In genomic region chr19:7554990-7555864, GRCh38 we compare ENCODE assay signal across 11 cellular contexts. TPM values are rescaled to one million over a fixed set of nuclear protein-coding genes. Genes with fewer than 3 reads are reported as not detected.
DNase-seq lines count a peak whose midpoint lies in the region; ATAC-seq, FAIRE-seq and TF ChIP-seq lines count a peak whose summit lies in the region.
"Had no signal": no experiment of that assay in that cellular context is flagged by ENCODE, and none has a peak within 500 bp of the region (broad histone marks: within the 10 kb centered on the region; RNA-seq: fewer than 3 reads in every experiment).

No MANE protein-coding gene starts in this region.

- intact Hi-C loops in lower lobe of right lung (cut with DNase I) = no loop called here

- H3K4me2 ChIP-seq in A549 = no peak overlapping the region

- peaks cover 26% of the 10 kb centered on the region for H3K4me1 Mint-ChIP-seq in activated CD8-positive, alpha-beta T cell treated with anti-CD3 and anti-CD28 coated beads, Interleukin-2, amount 10 ng/mL, durations not matched to agents 7 days and 5 days (ENCODE audit: low read depth)

- CTCF ChIA-PET in A549 (lab: Yijun Ruan, JAX) = interaction anchor here (0.9 to 2.0 kb wide), 2 partner anchors 13 to 126 kb away, joined by 5 to 8 read pairs; partner anchors contain the start of gene TRAPPC5
- CTCF ChIA-PET in activated CD8-positive, alpha-beta T cell treated with anti-CD3 and anti-CD28 coated beads, Interleukin-2, amount 10 ng/mL, durations not matched to agents 7 days and 5 days (lab: Charles Lee) = interaction anchor here (0.6 to 1.1 kb wide), 2 partner anchors 11 to 13 kb away, joined by 3 to 6 read pairs; no protein-coding TSS in a partner anchor

- TF ChIP-seq CTCF in A549 (IDR thresholded peaks at IDR 0.05) = no peak
- no peak for TF ChIP-seq CTCF in lower lobe of right lung (IDR thresholded peaks at IDR 0.05)

- no peaks in the 10 kb centered on the region for H3K4me1 ChIP-seq in A549
- no peaks in the 10 kb centered on the region for H3K4me1 ChIP-seq in lower lobe of right lung

- POLR2A ChIA-PET in A549 (lab: Yijun Ruan, JAX) = no interaction called here
- POLR2A ChIA-PET in activated CD8-positive, alpha-beta T cell treated with anti-CD3 and anti-CD28 coated beads, Interleukin-2, amount 10 ng/mL, durations not matched to agents 7 days and 5 days (lab: Charles Lee) = no interaction called here

- H3K27me3 ChIP-seq in lower lobe of right lung (ENCODE audit: low read depth) = no peaks in the 10 kb centered on the region

- peaks cover 67% of the 10 kb centered on the region for H3K36me3 Mint-ChIP-seq in activated CD8-positive, alpha-beta T cell treated with anti-CD3 and anti-CD28 coated beads, Interleukin-2, amount 10 ng/mL, durations not matched to agents 7 days and 5 days (ENCODE audit: low read depth)

- no peaks in the 10 kb centered on the region for H3K9me3 ChIP-seq in A549
- no peaks in the 10 kb centered on the region for H3K9me3 ChIP-seq in lower lobe of right lung

- TF ChIP-seq POLR2A in A549 (IDR thresholded peaks at IDR 0.05; ENCODE audit: low read length) (no peak), GM12891 (IDR thresholded peaks at IDR 0.05; ENCODE audit: low read depth, low read length) (no peak)

- no peaks in the 10 kb centered on the region for H3K9me3 Mint-ChIP-seq in activated CD8-positive, alpha-beta T cell treated with anti-CD3 and anti-CD28 coated beads, Interleukin-2, amount 10 ng/mL, durations not matched to agents 7 days and 5 days (ENCODE audit: insufficient read depth)
- H3K9me3 Mint-ChIP-seq: nephron had no signal

- peak; percentile 28 to 38; a peak in 4 of 6 replicates for ATAC-seq in A549
- ATAC-seq in activated CD8-positive, alpha-beta T cell treated with anti-CD3 and anti-CD28 coated beads, Interleukin-2, amount 10 ng/mL, durations not matched to agents 7 days and 5 days = peak; percentile 24
- no peak for ATAC-seq in lower lobe of right lung
- ATAC-seq in GM18858 (IDR thresholded peaks at IDR 0.05; ENCODE audit: unreplicated experiment) = no peak

- H3K27ac Mint-ChIP-seq in activated CD8-positive, alpha-beta T cell treated with anti-CD3 and anti-CD28 coated beads, Interleukin-2, amount 10 ng/mL, durations not matched to agents 7 days and 5 days = no peak overlapping the region
- H3K27ac Mint-ChIP-seq: nephron had no signal

- H3K36me3 ChIP-seq in lower lobe of right lung = peaks cover 93% of the 10 kb centered on the region

- H3K27ac ChIP-seq in A549 (no peak overlapping the region), lower lobe of right lung (no peak overlapping the region)

- H3K27me3 Mint-ChIP-seq in activated CD8-positive, alpha-beta T cell treated with anti-CD3 and anti-CD28 coated beads, Interleukin-2, amount 10 ng/mL, durations not matched to agents 7 days and 5 days (ENCODE audit: low read depth) = no peaks in the 10 kb centered on the region

- no peak for FAIRE-seq in A549 (lab: Jason Lieb, UNC)
- no peak for FAIRE-seq in GM12891 (lab: Jason Lieb, UNC)

- no peak overlapping the region for H3K4me3 ChIP-seq in A549
- no peak overlapping the region for H3K4me3 ChIP-seq in lower lobe of right lung

- no peak for TF ChIP-seq EP300 in A549 (IDR thresholded peaks at IDR 0.05)

- DNase-seq in A549 (ENCODE audit: low read depth in 1 of 2, low spot score in 1 of 2) = peak; percentile 34 to 48
- DNase-seq in GM12891 (ENCODE audit: insufficient read length, low spot score) = peak; percentile 61
- peak; percentile 32 for DNase-seq in activated CD8-positive, alpha-beta T cell treated with anti-CD3 and anti-CD28 coated beads, Interleukin-2, amount 10 ng/mL, durations not matched to agents 7 days and 5 days
- DNase-seq in lower lobe of right lung = peak; percentile 61
- DNase-seq in NCI-H1048 (lab: John Stamatoyannopoulos, UW) = no peak
- DNase-seq in HT-29 (ENCODE audit: low spot score) = no peak
- no peak for DNase-seq in G401 (ENCODE audit: low spot score)
- DNase-seq: NCI-H2171 treated with DMSO at 0.1 percent for 48 hours, SIG-M5 had no signal

- no peak overlapping the region for H3K4me3 Mint-ChIP-seq in activated CD8-positive, alpha-beta T cell treated with anti-CD3 and anti-CD28 coated beads, Interleukin-2, amount 10 ng/mL, durations not matched to agents 7 days and 5 days
- H3K4me3 Mint-ChIP-seq: nephron had no signal

- in situ Hi-C loops in G401 (cut with HindIII; ENCODE audit: low sequenced_read_pairs) = no loop called here

- TF ChIP-seq RAD21 in A549 (conservative IDR thresholded peaks at IDR 0.05 in 1 of 2, IDR thresholded peaks at IDR 0.05 in 1 of 2) = no peak

- 96% methylated on average over 29 of the region's 62 CpGs for WGBS in A549 (ENCODE audit: missing lambda C conversion rate)

TF ChIP-seq in A549, 52 proteins besides CTCF, POLR2A, EP300 and RAD21:
- TF ChIP-seq FOSB (CRISPR knock-in tag; IDR thresholded peaks at IDR 0.05) = no peak

TF ChIP-seq in GM12891, 5 proteins besides CTCF, POLR2A, EP300 and RAD21:
- TF ChIP-seq TAF1 (IDR thresholded peaks at IDR 0.05; ENCODE audit: low read depth, low read length) (no peak), PAX5 (IDR thresholded peaks at IDR 0.05; ENCODE audit: insufficient read depth, low read length, severe bottlenecking) (no peak), POU2F2 (IDR thresholded peaks at IDR 0.05; ENCODE audit: low read depth, low read length) (no peak), SPI1 (IDR thresholded peaks at IDR 0.05; ENCODE audit: low read depth, low read length) (no peak), POLR2AphosphoS5 (IDR thresholded peaks at IDR 0.05; ENCODE audit: low read depth, low read length) (no peak)
TF ChIP-seq in GM12891: peak in this region for 0.

RNA-seq across cellular contexts. Expression of gene PNPLA6, which starts 19.7 kb away (rescaled TPM):
- 13.8 and 17.0 TPM in 2 replicates for polyA plus RNA-seq in A549 (2011; rRNA removed)
- polyA plus RNA-seq in A549 (2012; cell fraction: cytosol; rRNA removed) = 34.6 and 42.8 TPM in 2 replicates
- polyA plus RNA-seq in A549 (2012; cell fraction: nucleus; rRNA removed) = 113 and 195 TPM in 2 replicates
- polyA plus RNA-seq in A549 (2017; fragmentation: RNase III; extraction: RNeasy Plus Mini Kit Qiagen cat#74134 plus additional on column Dnase treatment) = 40.8 to 66.1 TPM (median 58.1 TPM) in 3 replicates
- polyA minus RNA-seq in A549 (2011; rRNA and poly(A)+ RNA removed) = 16.0 and 36.0 TPM in 2 replicates
- polyA plus RNA-seq in GM12891 (2012; ENCODE audit: low read depth, missing spikeins) = 51.3 TPM
- total RNA-seq in activated CD8-positive, alpha-beta T cell treated with anti-CD3 and anti-CD28 coated beads, Interleukin-2, amount 10 ng/mL, durations not matched to agents 7 days and 5 days = 100 to 1,000 TPM; 166 to 173 TPM
- 289 TPM for total RNA-seq in lower lobe of right lung
- total RNA-seq in HT-29 (2014; rRNA removed; shearing (Covaris generic)) = 61.3 and 74.3 TPM in 2 replicates
- 74.6 and 97.9 TPM in 2 replicates for total RNA-seq in G401 (2014; rRNA removed; shearing (Covaris generic))

RNA-seq across cellular contexts. Expression of gene MCOLN1, which starts 32.8 kb away (rescaled TPM):
- polyA plus RNA-seq in A549 (2011; rRNA removed) = 13.1 and 13.5 TPM in 2 replicates
- polyA plus RNA-seq in A549 (2012; cell fraction: cytosol; rRNA removed) = 25.7 and 30.5 TPM in 2 replicates
- 51.4 and 70.4 TPM in 2 replicates for polyA plus RNA-seq in A549 (2012; cell fraction: nucleus; rRNA removed)
- polyA plus RNA-seq in A549 (2017; fragmentation: RNase III; extraction: RNeasy Plus Mini Kit Qiagen cat#74134 plus additional on column Dnase treatment) = 8.4 to 13.4 TPM (median 12.6 TPM) in 3 replicates
- polyA minus RNA-seq in A549 (2011; rRNA and poly(A)+ RNA removed) = 14.0 and 21.5 TPM in 2 replicates
- 5.8 TPM for polyA plus RNA-seq in GM12891 (2012; ENCODE audit: low read depth, missing spikeins)
- total RNA-seq in activated CD8-positive, alpha-beta T cell treated with anti-CD3 and anti-CD28 coated beads, Interleukin-2, amount 10 ng/mL, durations not matched to agents 7 days and 5 days = 10 to 100 TPM; 16.2 to 17.7 TPM
- total RNA-seq in lower lobe of right lung = 79.0 TPM
- 7.1 and 7.5 TPM in 2 replicates for total RNA-seq in HT-29 (2014; rRNA removed; shearing (Covaris generic))
- 6.2 and 16.9 TPM in 2 replicates for total RNA-seq in G401 (2014; rRNA removed; shearing (Covaris generic))

RNA-seq across cellular contexts. Expression of gene ZNF358, which starts 39.3 kb away (rescaled TPM):
- polyA plus RNA-seq in A549 (2011; rRNA removed) = 9.5 and 9.9 TPM in 2 replicates
- 11.7 and 14.4 TPM in 2 replicates for polyA plus RNA-seq in A549 (2012; cell fraction: cytosol; rRNA removed)
- polyA plus RNA-seq in A549 (2012; cell fraction: nucleus; rRNA removed) = 13.4 and 14.1 TPM in 2 replicates
- polyA plus RNA-seq in A549 (2017; fragmentation: RNase III; extraction: RNeasy Plus Mini Kit Qiagen cat#74134 plus additional on column Dnase treatment) = 10.7 to 15.4 TPM (median 14.0 TPM) in 3 replicates
- polyA minus RNA-seq in A549 (2011; rRNA and poly(A)+ RNA removed) = 10.7 and 14.3 TPM in 2 replicates
- 6.6 TPM for polyA plus RNA-seq in GM12891 (2012; ENCODE audit: low read depth, missing spikeins)
- 1 to 10 TPM; 5.8 to 7.9 TPM for total RNA-seq in activated CD8-positive, alpha-beta T cell treated with anti-CD3 and anti-CD28 coated beads, Interleukin-2, amount 10 ng/mL, durations not matched to agents 7 days and 5 days
- total RNA-seq in lower lobe of right lung = 54.9 TPM
- 4.2 and 5.6 TPM in 2 replicates for total RNA-seq in HT-29 (2014; rRNA removed; shearing (Covaris generic))
- 25.3 and 40.1 TPM in 2 replicates for total RNA-seq in G401 (2014; rRNA removed; shearing (Covaris generic))

RNA-seq across cellular contexts. Expression of gene CAMSAP3, which starts 40.4 kb away (rescaled TPM):
- 0.81 and 1.3 TPM in 2 replicates for polyA plus RNA-seq in A549 (2011; rRNA removed)
- 2.4 and 3.2 TPM in 2 replicates for polyA plus RNA-seq in A549 (2012; cell fraction: cytosol; rRNA removed)
- polyA plus RNA-seq in A549 (2012; cell fraction: nucleus; rRNA removed) = 6.8 and 10.1 TPM in 2 replicates
- 2.4 to 3.6 TPM (median 2.9 TPM) in 3 replicates for polyA plus RNA-seq in A549 (2017; fragmentation: RNase III; extraction: RNeasy Plus Mini Kit Qiagen cat#74134 plus additional on column Dnase treatment)
- polyA minus RNA-seq in A549 (2011; rRNA and poly(A)+ RNA removed) = 0.79 and 1.5 TPM in 2 replicates
- 2.4 TPM for polyA plus RNA-seq in GM12891 (2012; ENCODE audit: low read depth, missing spikeins)
- under 1 TPM; 0.34 to 0.42 TPM for total RNA-seq in activated CD8-positive, alpha-beta T cell treated with anti-CD3 and anti-CD28 coated beads, Interleukin-2, amount 10 ng/mL, durations not matched to agents 7 days and 5 days
- total RNA-seq in lower lobe of right lung = 25.6 TPM
- total RNA-seq in HT-29 (2014; rRNA removed; shearing (Covaris generic)) = 29.8 and 37.0 TPM in 2 replicates
- total RNA-seq in G401 (2014; rRNA removed; shearing (Covaris generic)) = 3.3 and 4.8 TPM in 2 replicates

Comparison
In these comparisons a context has a peak if more than half of its experiments do, and no peak if none do; other contexts are left out.
1. ATAC-seq: peak in A549 (2 of 2) and activated CD8-positive, alpha-beta T cell treated with anti-CD3 and anti-CD28 coated beads, Interleukin-2, amount 10 ng/mL, durations not matched to agents 7 days and 5 days (single experiment); none in lower lobe of right lung (0 of 2) and GM18858 (single experiment).
2. DNase-seq: peak in A549 (2 of 2), GM12891 (single experiment), activated CD8-positive, alpha-beta T cell treated with anti-CD3 and anti-CD28 coated beads, Interleukin-2, amount 10 ng/mL, durations not matched to agents 7 days and 5 days (single experiment) and lower lobe of right lung (single experiment); none in NCI-H1048 (single experiment), HT-29 (single experiment) and G401 (single experiment).